Comparison of ENCODE assay signal across 31 cellular contexts in the genomic region with DNA sequence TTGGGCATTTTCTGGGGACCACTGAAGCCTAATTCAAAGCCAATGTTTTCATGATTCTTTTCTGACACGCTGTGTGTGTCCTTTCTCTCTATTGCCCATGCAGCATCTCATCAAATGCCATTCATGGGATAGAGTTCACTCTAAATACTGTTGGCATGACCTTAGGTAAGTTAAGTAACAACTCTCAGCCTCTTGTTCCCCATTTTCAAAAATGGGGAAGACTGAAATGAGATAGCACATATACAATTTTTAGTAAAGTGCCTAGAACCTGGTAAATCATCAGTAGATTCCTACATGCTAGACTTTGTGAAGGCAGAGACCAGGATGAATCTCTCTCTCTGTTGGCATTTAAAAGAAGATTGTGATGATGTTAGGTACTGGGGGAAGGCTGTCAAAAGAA. TPM values are rescaled to one million over a fixed set of nuclear protein-coding genes. Genes with fewer than 3 reads are reported as not detected.
"Had no signal": no experiment of that assay in that cellular context is flagged by ENCODE, and none has a peak within 500 bp of the region (broad histone marks: within the 10 kb centered on the region; RNA-seq: fewer than 3 reads in every experiment).

No MANE protein-coding gene starts in this region.

- H3K4me3 ChIP-seq: SJSA1 had no signal

- H3K27ac ChIP-seq: KMS-11, SJSA1, VCaP had no signal

- ATAC-seq: activated T-helper 17 cell treated with anti-CD3 and anti-CD28 coated beads, Interleukin-2, amount 50 U/mL, for 72 hours; Panc1; Right ventricle myocardium inferior; SK-N-SH treated with all-trans-retinoic acid at 6 μM for 48 hours; T-helper 17 cell had no signal

- H3K9me3 ChIP-seq: SJSA1 had no signal

- H3K36me3 ChIP-seq: SJSA1 had no signal

- DNase-seq: activated CD4-positive, alpha-beta memory T cell treated with anti-CD3 and anti-CD28 coated beads, Interleukin-2, amount 10 ng/mL, durations not matched to agents 7 days and 5 days; activated CD4-positive, alpha-beta T cell treated with anti-CD3 and anti-CD28 coated beads, Interleukin-2, amount 10 ng/mL, durations not matched to agents 7 days and 5 days; activated CD4-positive, CD25-positive, alpha-beta regulatory T cell; activated gamma-delta T cell; activated naive CD4-positive, alpha-beta T cell treated with anti-CD3 and anti-CD28 coated beads for 36 hours; activated T-cell treated with anti-CD3 and anti-CD28 coated beads for 4 hours; activated T-cell treated with anti-CD3 and anti-CD28 coated beads, Interleukin-2, amount 50 U/mL, for 48 hours; amygdala; cortex of kidney; NCI-H1048; NCI-H1417; NCI-H2029; NCI-H2107; NCI-H2171 treated with DMSO at 0.1 percent for 48 hours; NCI-H345; NCI-H510A treated with DMSO at 0.1 percent for 48 hours; NCI-H69; NK-92 treated with Interleukin-12 subunit alpha and Interleukin-12 subunit beta, amount 100 ng/mL, for 24 hours; OCI-M1; RPMI8226; T-helper 17 cell; T-helper 9 cell had no signal

- H3K4me1 ChIP-seq: SJSA1 had no signal

RNA-seq across cellular contexts. Expression of a gene that starts 12.7 kb away (rescaled TPM):
- total RNA-seq: activated CD4-positive, alpha-beta memory T cell treated with anti-CD3 and anti-CD28 coated beads, Interleukin-2, amount 10 ng/mL, durations not matched to agents 7 days and 5 days; activated CD4-positive, alpha-beta T cell treated with anti-CD3 and anti-CD28 coated beads, Interleukin-2, amount 10 ng/mL, durations not matched to agents 7 days and 5 days; activated CD8-positive, alpha-beta memory T cell treated with anti-CD3 and anti-CD28 coated beads for 36 hours; activated naive CD4-positive, alpha-beta T cell treated with anti-CD3 and anti-CD28 coated beads for 36 hours; activated T-helper 17 cell treated with anti-CD3 and anti-CD28 coated beads, Interleukin-2, amount 50 U/mL, for 72 hours; MCF 10A; Right ventricle myocardium inferior; SJSA1; T-helper 17 cell had no signal

RNA-seq across cellular contexts. Expression of a gene that starts 46.0 kb away (rescaled TPM):
- total RNA-seq: activated CD4-positive, alpha-beta memory T cell treated with anti-CD3 and anti-CD28 coated beads, Interleukin-2, amount 10 ng/mL, durations not matched to agents 7 days and 5 days; activated CD4-positive, alpha-beta T cell treated with anti-CD3 and anti-CD28 coated beads, Interleukin-2, amount 10 ng/mL, durations not matched to agents 7 days and 5 days; activated CD8-positive, alpha-beta memory T cell treated with anti-CD3 and anti-CD28 coated beads for 36 hours; activated naive CD4-positive, alpha-beta T cell treated with anti-CD3 and anti-CD28 coated beads for 36 hours; MCF 10A; Right ventricle myocardium inferior; SJSA1; T-helper 17 cell had no signal
